ENCODE assay signal across 9 cellular contexts in genomic region chr2:127063701-127064590, GRCh38.
DNase-seq lines count a peak whose midpoint lies in the region; ATAC-seq, FAIRE-seq and TF ChIP-seq lines count a peak whose summit lies in the region.
"Had no signal": no experiment of that assay in that cellular context is flagged by ENCODE, and none has a peak within 500 bp of the region (broad histone marks: within the 10 kb centered on the region; RNA-seq: fewer than 3 reads in every experiment).

No MANE protein-coding gene starts in this region.

- H3K27me3 ChIP-seq in BLaER1 treated with 17β-estradiol and CSF1 and Interleukin-3, amounts not matched to agents 10 nM and 100 nM, result no peaks in the 10 kb centered on the region
- H3K27me3 ChIP-seq in MM.1S (replicated peaks; ENCODE audit: insufficient read depth, low read length), result no peaks in the 10 kb centered on the region
- no peaks in the 10 kb centered on the region for H3K27me3 ChIP-seq in parathyroid adenoma (ENCODE audit: control insufficient read depth, insufficient read depth, low read length)

- H3K4me2 ChIP-seq in BLaER1 treated with 17β-estradiol and CSF1 and Interleukin-3, amounts not matched to agents 10 nM and 100 nM, result peak overlapping the region; percentile 80 to 98 (median 96)
- peak overlapping the region; percentile 52 for H3K4me2 ChIP-seq in MM.1S (ENCODE audit: low read depth, low read length)
- H3K4me2 ChIP-seq in parathyroid adenoma (ENCODE audit: low read length), result no peak overlapping the region

- no peak for ATAC-seq in HG03378 (IDR thresholded peaks at IDR 0.05; ENCODE audit: unreplicated experiment)
- ATAC-seq in GM18873 (IDR thresholded peaks at IDR 0.05; ENCODE audit: low FRiP score, unreplicated experiment), result no peak
- ATAC-seq: naive thymus-derived CD8-positive, alpha-beta T cell had no signal

- H3K9me2 ChIP-seq in MM.1S (replicated peaks; ENCODE audit: insufficient read depth, low read length), result no peaks in the 10 kb centered on the region

- peaks cover 72 to 97% (median 90%) of the 10 kb centered on the region in 10 experiments for H3K4me1 ChIP-seq in BLaER1 treated with 17β-estradiol and CSF1 and Interleukin-3, amounts not matched to agents 10 nM and 100 nM
- H3K4me1 ChIP-seq in MM.1S (ENCODE audit: low read length) (peaks cover 15% of the 10 kb centered on the region; the same call in 1 of the 2 replicates), parathyroid adenoma (peaks cover 6% of the 10 kb centered on the region)

- FAIRE-seq in RCC 7860 (lab: Jason Lieb, UNC), result no peak

- H3F3A ChIP-seq in MM.1S (ENCODE audit: insufficient read depth, low read length), result no peaks in the 10 kb centered on the region

- peaks cover 0 to 85% (median 49%) of the 10 kb centered on the region in 11 experiments; a peak in 16 of 22 replicates for H4K20me1 ChIP-seq in BLaER1 treated with 17β-estradiol and CSF1 and Interleukin-3, amounts not matched to agents 10 nM and 100 nM
- no peaks in the 10 kb centered on the region for H4K20me1 ChIP-seq in MM.1S (ENCODE audit: insufficient read depth, low read length)

- H2AFZ ChIP-seq in MM.1S (ENCODE audit: low read length) (peak overlapping the region; percentile 72), parathyroid adenoma (no peak overlapping the region)

- peaks cover 0 to 76% (median 64%) of the 10 kb centered on the region in 11 experiments; a peak in 18 of 22 replicates for H3K36me3 ChIP-seq in BLaER1 treated with 17β-estradiol and CSF1 and Interleukin-3, amounts not matched to agents 10 nM and 100 nM
- no peaks in the 10 kb centered on the region for H3K36me3 ChIP-seq in MM.1S (replicated peaks; ENCODE audit: insufficient read depth, low read length)
- H3K36me3 ChIP-seq in parathyroid adenoma (ENCODE audit: control insufficient read depth, insufficient read depth, low read length), result no peaks in the 10 kb centered on the region

- TF ChIP-seq CTCF in MM.1S (IDR thresholded peaks at IDR 0.05; ENCODE audit: low read length) (no peak), parathyroid adenoma (IDR thresholded peaks at IDR 0.05) (no peak)

- H3K27ac ChIP-seq in BLaER1 treated with 17β-estradiol and CSF1 and Interleukin-3, amounts not matched to agents 10 nM and 100 nM, result peak overlapping the region; percentile 65 to 91 (median 80); a peak in 21 of 22 replicates
- H3K27ac ChIP-seq in MM.1S (ENCODE audit: low read length) (peak overlapping the region; percentile 31; the same call in 1 of the 2 replicates), cingulate gyrus (ENCODE audit: low read depth, low read length) (peak overlapping the region; percentile 89), parathyroid adenoma (peak overlapping the region; percentile 3)

- H3K9ac ChIP-seq in BLaER1 treated with 17β-estradiol and CSF1 and Interleukin-3, amounts not matched to agents 10 nM and 100 nM, result peak overlapping the region; percentile 60 to 82 (median 73); a peak in 21 of 22 replicates
- peak overlapping the region; percentile 42; the same call in 1 of the 2 replicates for H3K9ac ChIP-seq in MM.1S (ENCODE audit: low read length)
- H3K9ac ChIP-seq in parathyroid adenoma, result no peak overlapping the region

- H3K79me2 ChIP-seq in MM.1S (ENCODE audit: low read length) (no peaks in the 10 kb centered on the region), parathyroid adenoma (peaks cover 21% of the 10 kb centered on the region)

- peak overlapping the region in 2 of 10 experiments; percentile 1 to 24; a peak in 2 of 20 replicates for H3K4me3 ChIP-seq in BLaER1 treated with 17β-estradiol and CSF1 and Interleukin-3, amounts not matched to agents 10 nM and 100 nM
- no peak overlapping the region for H3K4me3 ChIP-seq in MM.1S (ENCODE audit: low read length)
- H3K4me3 ChIP-seq in parathyroid adenoma (ENCODE audit: low read depth, low read length), result no peak overlapping the region

- DNase-seq in MM.1S (no peak), RPMI8226 (no peak), RCC 7860 (ENCODE audit: low spot score) (no peak)

- H3K9me3 ChIP-seq in BLaER1 treated with 17β-estradiol and CSF1 and Interleukin-3, amounts not matched to agents 10 nM and 100 nM (replicated peaks in 1 of 11), result no peaks in the 10 kb centered on the region
- H3K9me3 ChIP-seq in MM.1S (replicated peaks; ENCODE audit: insufficient read depth, low read length) (no peaks in the 10 kb centered on the region), parathyroid adenoma (ENCODE audit: control insufficient read depth, low read length) (no peaks in the 10 kb centered on the region)

Comparison
In these comparisons a context has a peak if more than half of its experiments do, and no peak if none do; other contexts are left out.
1. H3K27ac ChIP-seq: peak in every context shown above with its lines; median percentile 89 in cingulate gyrus; 80 in BLaER1 treated with 17β-estradiol and CSF1 and Interleukin-3, amounts not matched to agents 10 nM and 100 nM; 31 in MM.1S; 3 in parathyroid adenoma.